In the genomic region with DNA sequence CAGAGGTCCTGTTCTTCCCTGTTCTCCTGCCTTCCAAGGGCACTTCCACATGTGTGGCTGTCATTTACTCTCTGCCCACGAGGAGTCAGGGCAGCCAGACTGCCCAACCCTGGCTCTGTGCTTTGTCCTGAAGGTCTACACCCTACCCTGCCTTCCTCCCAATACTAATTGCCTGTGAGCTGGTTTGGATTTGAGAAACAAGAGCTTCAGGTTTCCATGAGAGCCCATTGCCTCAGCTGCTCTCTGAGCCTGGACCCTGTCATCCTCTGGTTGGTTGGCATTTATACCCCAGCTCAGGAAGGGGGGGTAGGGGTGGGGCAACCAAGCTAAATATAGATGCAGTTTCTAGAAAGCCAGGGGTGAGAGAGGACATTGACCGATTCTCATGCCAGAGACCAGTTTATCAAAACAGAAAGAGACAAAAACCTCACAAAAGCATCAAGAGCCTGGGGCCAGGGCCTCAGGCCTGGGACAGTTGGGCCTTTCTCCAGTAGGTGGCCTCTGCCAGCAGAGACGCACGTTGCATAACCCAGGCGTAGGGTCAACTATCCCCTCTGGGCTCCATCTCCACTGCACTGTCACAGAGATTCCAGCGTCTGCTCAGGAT, we compare ENCODE assay signal across 8 cellular contexts. TPM values are rescaled to one million over a fixed set of nuclear protein-coding genes. Genes with fewer than 3 reads are reported as not detected.
A peak's percentile ranks its signal among the peaks of the same experiment; 100 is the strongest.
DNase-seq lines count a peak whose midpoint lies in the region; ATAC-seq, FAIRE-seq and TF ChIP-seq lines count a peak whose summit lies in the region.

No MANE protein-coding gene starts in this region.

- 38 to 41% (median 39%) methylated on average over 6 of the region's 6 CpGs for whole genome bisulfite sequencing in small intestine, 3 donors

- no peaks in the 10 kb centered on the region for H3K27me3 ChIP-seq in small intestine (ENCODE audit: control insufficient read depth in 2 of 2, insufficient read depth in 2 of 2, low read length in 2 of 2)

- H3K36me3 Mint-ChIP-seq in glutamatergic neuron (ENCODE audit: unreplicated experiment): no peaks in the 10 kb centered on the region

- no peaks in the 10 kb centered on the region for H3K4me1 ChIP-seq in small intestine (ENCODE audit: control insufficient read depth in 2 of 2, insufficient read depth in 1 of 2, low read depth in 1 of 2, low read length in 1 of 2)

- peak overlapping the region; percentile 13 to 70 for H3K27ac ChIP-seq in small intestine (ENCODE audit: low read depth in 1 of 2, low read length in 1 of 2)

- ATAC-seq in GM19467 (IDR thresholded peaks at IDR 0.05; ENCODE audit: unreplicated experiment): peak; percentile 38
- ATAC-seq in HG03571 (IDR thresholded peaks at IDR 0.05; ENCODE audit: unreplicated experiment): no peak
- no peak for ATAC-seq in HG02763 (IDR thresholded peaks at IDR 0.05; ENCODE audit: unreplicated experiment)
- no peak for ATAC-seq in HG03442 (IDR thresholded peaks at IDR 0.05; ENCODE audit: unreplicated experiment)

- FAIRE-seq in small intestine (lab: Jason Lieb, UNC): no peak

- no peak overlapping the region for H3K4me3 Mint-ChIP-seq in glutamatergic neuron (ENCODE audit: unreplicated experiment)

- no peak overlapping the region for H3K27ac Mint-ChIP-seq in glutamatergic neuron (ENCODE audit: unreplicated experiment)

- H3K27me3 Mint-ChIP-seq in glutamatergic neuron (ENCODE audit: unreplicated experiment): peaks cover 2% of the 10 kb centered on the region

- H3K9me3 Mint-ChIP-seq in glutamatergic neuron (ENCODE audit: unreplicated experiment): peaks cover 2% of the 10 kb centered on the region

- H3K9me3 ChIP-seq in small intestine (ENCODE audit: control insufficient read depth, low read depth): no peaks in the 10 kb centered on the region

- DNase-seq in CD1c-positive myeloid dendritic cell (ENCODE audit: extremely low spot score) (peak; percentile 57), SK-N-DZ (ENCODE audit: low spot score) (peak; percentile 41), glutamatergic neuron (peak; percentile 51), small intestine (peak; percentile 68)

- peaks cover 0 to 11% of the 10 kb centered on the region in 2 donors for H3K36me3 ChIP-seq in small intestine (ENCODE audit: control insufficient read depth in 2 of 2, insufficient read depth in 2 of 2, low read length in 2 of 2)

- TF ChIP-seq CTCF in glutamatergic neuron (IDR thresholded peaks at IDR 0.05; ENCODE audit: partially characterized antibody, unreplicated experiment): peak; percentile 43

- H3K4me3 ChIP-seq in small intestine (ENCODE audit: low read depth in 1 of 2, low read length in 2 of 2): no peak overlapping the region

- H3K4me1 Mint-ChIP-seq in glutamatergic neuron (ENCODE audit: low read depth, unreplicated experiment): no peaks in the 10 kb centered on the region

RNA-seq across cellular contexts. Expression of gene VDR, which starts 34.5 kb away (rescaled TPM):
- not detected in 2 replicates for polyA plus RNA-seq in SK-N-DZ (2014; cell fraction: cytosol; rRNA removed)
- polyA plus RNA-seq in SK-N-DZ (2014; cell fraction: nucleus; rRNA removed): not detected in 2 replicates
- total RNA-seq in glutamatergic neuron (ENCODE audit: unreplicated experiment): not detected
- 10 to 100 TPM; 36.7 to 61.0 (median 47.0) TPM for polyA plus RNA-seq in small intestine

RNA-seq across cellular contexts. Expression of gene HDAC7, which starts 50.6 kb away (rescaled TPM):
- 14.4 TPM in 2 replicates for polyA plus RNA-seq in SK-N-DZ (2014; cell fraction: cytosol; rRNA removed)
- polyA plus RNA-seq in SK-N-DZ (2014; cell fraction: nucleus; rRNA removed): 45.6 and 46.2 TPM in 2 replicates
- total RNA-seq in glutamatergic neuron (ENCODE audit: unreplicated experiment): 67.9 TPM
- polyA plus RNA-seq in small intestine: 10 to 100 TPM in 1 of 3 donors, 1 to 10 TPM in 2; 2.2 to 30.3 (median 6.2) TPM
